ENCODE assay signal across 16 cellular contexts in the genomic region with DNA sequence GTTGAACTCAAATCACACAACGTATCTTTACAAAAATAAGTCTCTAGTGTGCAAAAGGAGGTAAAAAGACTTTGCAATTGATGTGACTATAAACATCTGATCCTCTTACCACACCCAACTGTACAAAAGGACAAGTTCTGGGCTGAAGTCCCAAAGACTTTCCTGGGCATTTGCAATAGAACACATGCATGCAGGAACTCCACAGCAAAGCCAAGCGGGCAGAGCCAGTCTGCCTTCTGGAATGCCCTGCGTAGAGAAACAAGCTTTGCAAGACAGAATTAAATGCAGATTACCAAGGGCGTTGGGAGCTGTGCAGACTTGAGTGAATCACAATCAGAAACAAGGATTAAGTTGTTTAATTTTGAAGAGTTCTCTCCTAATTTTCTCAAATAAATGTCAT.
"Had no signal": no experiment of that assay in that cellular context is flagged by ENCODE, and none has a peak within 500 bp of the region (broad histone marks: within the 10 kb centered on the region; RNA-seq: fewer than 3 reads in every experiment).

No MANE protein-coding gene starts in this region.

- H3K9me3 ChIP-seq: tibial nerve, vagina had no signal

- DNase-seq: activated CD4-positive, alpha-beta T cell treated with anti-CD3 and anti-CD28 coated beads, Interleukin-2, amount 50 U/mL, for 4 hours; activated naive CD4-positive, alpha-beta T cell treated with anti-CD3 and anti-CD28 coated beads, Interleukin-2, amount 10 ng/mL, durations not matched to agents 7 days and 5 days; foreskin keratinocyte; left cardiac atrium; naive B cell; stimulated activated CD4-positive, alpha-beta T cell treated with anti-CD3 and anti-CD28 coated beads, Interleukin-15, amount 100 ng/mL, for 24 hours; stimulated activated CD4-positive, alpha-beta T cell treated with anti-CD3 and anti-CD28 coated beads, Interleukin-4, amount 100 ng/mL, for 1 hour; stimulated activated naive B cell treated with anti-CD40 and anti-IgM and Interleukin-4, amounts not matched to agents 10 μg/mL and 1 μg/mL and 100 μg/mL, for 72 hours; T-helper 1 cell; T1000 had no signal

- H3K36me3 ChIP-seq: neural progenitor cell, tibial nerve, vagina had no signal

- H3K4me1 ChIP-seq: foreskin keratinocyte, vagina had no signal

- H3K27ac ChIP-seq: foreskin keratinocyte, neural progenitor cell, tibial nerve, vagina had no signal

- H3K27me3 ChIP-seq: foreskin keratinocyte, neural progenitor cell, tibial nerve, vagina had no signal

- H3K4me3 ChIP-seq: lung, neural progenitor cell, skin epidermis, tibial nerve, vagina had no signal

- ATAC-seq: activated CD4-positive, CD25-positive, alpha-beta regulatory T cell treated with anti-CD3 and anti-CD28 coated beads, Interleukin-2, amount 50 U/mL, for 24 hours; foreskin keratinocyte; stimulated activated naive B cell treated with anti-CD40 and anti-IgM and Interleukin-4, amounts not matched to agents 10 μg/mL and 1 μg/mL and 100 μg/mL, for 72 hours had no signal
